6 cellular contexts compared by ENCODE assay signal in the genomic region with DNA sequence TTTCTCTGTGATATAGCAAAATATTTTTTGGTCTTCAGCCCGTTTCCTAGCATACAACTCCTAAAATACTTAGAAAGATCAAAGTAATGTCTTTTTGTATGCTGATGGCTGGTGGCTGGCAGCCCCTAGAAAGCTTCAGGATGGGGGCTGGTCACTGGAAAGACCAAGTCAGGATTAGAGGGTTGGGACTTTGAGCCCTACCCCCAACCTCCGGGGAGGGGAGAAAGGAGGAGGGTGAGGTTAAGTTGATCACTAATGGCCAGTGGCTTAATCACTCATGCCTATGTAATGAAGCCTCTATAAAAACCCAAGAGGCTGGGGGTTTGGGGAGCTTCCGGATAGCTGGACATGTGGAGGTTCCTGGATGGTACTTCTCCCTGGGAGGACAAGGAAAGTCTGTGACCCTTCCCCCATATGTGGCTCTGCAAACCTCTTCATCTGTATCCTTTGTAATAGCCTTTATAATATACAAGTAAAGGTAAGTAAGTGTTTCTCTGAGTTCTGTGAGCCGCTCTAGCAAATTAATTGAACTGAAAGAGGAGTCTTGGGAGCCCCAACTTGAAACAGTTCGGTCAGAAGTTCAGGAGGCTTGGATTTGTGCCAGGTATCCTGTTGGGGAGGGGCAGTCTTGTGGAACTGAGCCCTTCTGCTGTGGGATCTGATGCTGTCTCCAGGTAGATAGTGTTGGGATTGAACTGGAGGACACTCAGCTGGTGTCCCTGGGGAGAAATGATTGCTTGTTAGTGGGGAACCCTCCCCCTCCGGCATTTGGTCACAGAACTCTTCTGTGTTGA. TPM values are rescaled to one million over a fixed set of nuclear protein-coding genes. Genes with fewer than 3 reads are reported as not detected.
DNase-seq lines count a peak whose midpoint lies in the region; ATAC-seq and TF ChIP-seq lines count a peak whose summit lies in the region.

No MANE protein-coding gene starts in this region.

- no peaks in the 10 kb centered on the region for H3K9me3 ChIP-seq in SK-N-SH

- intact Hi-C loops in activated CD4-positive, alpha-beta T cell treated with anti-CD3 and anti-CD28 coated beads, Interleukin-2, amount 10 ng/mL, durations not matched to agents 24 days and 14 days (cut with micrococcal nuclease): loop anchor here (10.0 kb wide), 1 partner anchor 247 kb away; no protein-coding TSS in a partner anchor

- no peak overlapping the region for H3K9ac ChIP-seq in SK-N-SH

- H3K4me3 Mint-ChIP-seq in activated CD4-positive, alpha-beta T cell treated with anti-CD3 and anti-CD28 coated beads, Interleukin-2, amount 10 ng/mL, durations not matched to agents 24 days and 14 days: peak overlapping the region; percentile 61
- H3K4me3 Mint-ChIP-seq in activated CD8-positive, alpha-beta T cell treated with anti-CD3 and anti-CD28 coated beads, Interleukin-2, amount 10 ng/mL, durations not matched to agents 7 days and 5 days: peak overlapping the region; percentile 48

- no peak for TF ChIP-seq RAD21 in SK-N-SH (IDR thresholded peaks at IDR 0.05; ENCODE audit: low read length)

- H3K36me3 Mint-ChIP-seq in activated CD4-positive, alpha-beta T cell treated with anti-CD3 and anti-CD28 coated beads, Interleukin-2, amount 10 ng/mL, durations not matched to agents 24 days and 14 days (ENCODE audit: low read depth): peaks cover 48% of the 10 kb centered on the region
- H3K36me3 Mint-ChIP-seq in activated CD8-positive, alpha-beta T cell treated with anti-CD3 and anti-CD28 coated beads, Interleukin-2, amount 10 ng/mL, durations not matched to agents 7 days and 5 days (ENCODE audit: low read depth): peaks cover 40% of the 10 kb centered on the region

- no peaks in the 10 kb centered on the region for H3K9me2 ChIP-seq in SK-N-SH

- peaks cover 19% of the 10 kb centered on the region for H4K20me1 ChIP-seq in SK-N-SH (ENCODE audit: insufficient read depth)

- no peak for ATAC-seq in activated CD8-positive, alpha-beta T cell treated with anti-CD3 and anti-CD28 coated beads, Interleukin-2, amount 10 ng/mL, durations not matched to agents 7 days and 5 days

- WGBS in SK-N-SH (ENCODE audit: low lambda C conversion rate): 90% methylated on average over 6 of the region's 6 CpGs

- no peaks in the 10 kb centered on the region for H3K27me3 Mint-ChIP-seq in activated CD4-positive, alpha-beta T cell treated with anti-CD3 and anti-CD28 coated beads, Interleukin-2, amount 10 ng/mL, durations not matched to agents 24 days and 14 days
- H3K27me3 Mint-ChIP-seq in activated CD8-positive, alpha-beta T cell treated with anti-CD3 and anti-CD28 coated beads, Interleukin-2, amount 10 ng/mL, durations not matched to agents 7 days and 5 days (ENCODE audit: low read depth): no peaks in the 10 kb centered on the region

- H3K27me3 ChIP-seq in SK-N-SH (ENCODE audit: insufficient read depth): no peaks in the 10 kb centered on the region

- no peak overlapping the region for H3K27ac ChIP-seq in SK-N-SH (ENCODE audit: low read depth in 2 of 2, low read length in 1 of 2)

- POLR2A ChIA-PET in activated CD8-positive, alpha-beta T cell treated with anti-CD3 and anti-CD28 coated beads, Interleukin-2, amount 10 ng/mL, durations not matched to agents 7 days and 5 days (lab: Charles Lee): interaction anchor here (0.6 kb wide), 1 partner anchor 43 kb away, joined by 3 read pairs; the partner anchor contains the start of genes PRMT7 and SLC7A6OS
- POLR2A ChIA-PET in SK-N-SH (lab: Yijun Ruan, JAX): no interaction called here

- H3K4me1 ChIP-seq in SK-N-SH (ENCODE audit: control insufficient read depth in 1 of 2, insufficient read depth in 2 of 2, low read depth in 1 of 2, low read length in 1 of 2): peaks cover 0 to 4% of the 10 kb centered on the region in 2 experiments; a peak in 2 of 4 replicates

- H3K9me3 Mint-ChIP-seq in activated CD4-positive, alpha-beta T cell treated with anti-CD3 and anti-CD28 coated beads, Interleukin-2, amount 10 ng/mL, durations not matched to agents 24 days and 14 days: no peaks in the 10 kb centered on the region
- no peaks in the 10 kb centered on the region for H3K9me3 Mint-ChIP-seq in activated CD8-positive, alpha-beta T cell treated with anti-CD3 and anti-CD28 coated beads, Interleukin-2, amount 10 ng/mL, durations not matched to agents 7 days and 5 days (ENCODE audit: insufficient read depth)

- H3K4me2 ChIP-seq in SK-N-SH: no peak overlapping the region

- peaks cover 83% of the 10 kb centered on the region for H3K79me2 ChIP-seq in SK-N-SH (ENCODE audit: insufficient read depth)

- no peak for TF ChIP-seq EP300 in SK-N-SH (IDR thresholded peaks at IDR 0.05; ENCODE audit: borderline replicate concordance in 1 of 2, low read depth in 1 of 2, low read length in 1 of 2)

- peak overlapping the region; percentile 79 for H3K27ac Mint-ChIP-seq in activated CD4-positive, alpha-beta T cell treated with anti-CD3 and anti-CD28 coated beads, Interleukin-2, amount 10 ng/mL, durations not matched to agents 24 days and 14 days
- H3K27ac Mint-ChIP-seq in activated CD8-positive, alpha-beta T cell treated with anti-CD3 and anti-CD28 coated beads, Interleukin-2, amount 10 ng/mL, durations not matched to agents 7 days and 5 days: peak overlapping the region; percentile 10

- peaks cover 22% of the 10 kb centered on the region for H3F3A ChIP-seq in SK-N-SH (replicated peaks; ENCODE audit: insufficient read depth)

- peaks cover 67% of the 10 kb centered on the region for H3K4me1 Mint-ChIP-seq in activated CD4-positive, alpha-beta T cell treated with anti-CD3 and anti-CD28 coated beads, Interleukin-2, amount 10 ng/mL, durations not matched to agents 24 days and 14 days
- H3K4me1 Mint-ChIP-seq in activated CD8-positive, alpha-beta T cell treated with anti-CD3 and anti-CD28 coated beads, Interleukin-2, amount 10 ng/mL, durations not matched to agents 7 days and 5 days (ENCODE audit: low read depth): peaks cover 73% of the 10 kb centered on the region

- no peak for DNase-seq in activated CD4-positive, alpha-beta T cell treated with anti-CD3 and anti-CD28 coated beads, Interleukin-2, amount 10 ng/mL, durations not matched to agents 24 days and 14 days
- DNase-seq in activated CD4-positive, alpha-beta T cell treated with anti-CD3 and anti-CD28 coated beads, Interleukin-2, amount 50 U/mL, for 48 hours: no peak
- no peak for DNase-seq in activated CD8-positive, alpha-beta T cell treated with anti-CD3 and anti-CD28 coated beads, Interleukin-2, amount 10 ng/mL, durations not matched to agents 7 days and 5 days
- DNase-seq in retinal pigment epithelial cell (ENCODE audit: low read depth) (peak; percentile 62), SK-N-SH (no peak), NCI-H1694 treated with DMSO at 0.1 percent for 48 hours (lab: John Stamatoyannopoulos, UW) (no peak)

- CTCF ChIA-PET in activated CD8-positive, alpha-beta T cell treated with anti-CD3 and anti-CD28 coated beads, Interleukin-2, amount 10 ng/mL, durations not matched to agents 7 days and 5 days (lab: Charles Lee): interaction anchor here (2.3 to 7.6 kb wide), 4 partner anchors 16 to 61 kb away, joined by 8 to 346 read pairs (median 12); no protein-coding TSS in a partner anchor
- CTCF ChIA-PET in SK-N-SH (lab: Yijun Ruan, JAX): interaction anchor here (0.8 to 13.8 kb wide), 4 partner anchors 16 to 174 kb away, joined by 3 to 355 read pairs (median 4); no protein-coding TSS in a partner anchor

- H2AFZ ChIP-seq in SK-N-SH (ENCODE audit: low read depth): no peak overlapping the region

- TF ChIP-seq CTCF in retinal pigment epithelial cell (conservative IDR thresholded peaks at IDR 0.05; ENCODE audit: low read depth, low read length) (no peak), SK-N-SH (IDR thresholded peaks at IDR 0.05) (no peak)

- H3K36me3 ChIP-seq in SK-N-SH (replicated peaks in 1 of 2; ENCODE audit: control insufficient read depth in 1 of 2, insufficient read depth in 2 of 2, low read length in 1 of 2): peaks cover 0 to 9% of the 10 kb centered on the region in 2 experiments

- peak overlapping the region; percentile 96 for H3K4me3 ChIP-seq in retinal pigment epithelial cell (ENCODE audit: low read length)
- H3K4me3 ChIP-seq in SK-N-SH (ENCODE audit: low read depth in 2 of 2, low read length in 1 of 2): no peak overlapping the region

RNA-seq across cellular contexts. Expression of gene SLC7A6, which starts 3.5 kb away (rescaled TPM):
- total RNA-seq in activated CD4-positive, alpha-beta T cell treated with anti-CD3 and anti-CD28 coated beads, Interleukin-2, amount 10 ng/mL, durations not matched to agents 24 days and 14 days: 103 and 106 TPM in 2 replicates
- 10 to 100 TPM; 84.1 to 85.0 TPM for total RNA-seq in activated CD8-positive, alpha-beta T cell treated with anti-CD3 and anti-CD28 coated beads, Interleukin-2, amount 10 ng/mL, durations not matched to agents 7 days and 5 days
- polyA plus RNA-seq in SK-N-SH (2012; rRNA removed): 19.0 and 37.3 TPM in 2 replicates
- 12.8 and 13.7 TPM in 2 replicates for polyA plus RNA-seq in SK-N-SH (2012; cell fraction: cytosol; rRNA removed)
- 71.5 and 122 TPM in 2 replicates for polyA plus RNA-seq in SK-N-SH (2012; cell fraction: nucleus; rRNA removed)

RNA-seq across cellular contexts. Expression of gene PLA2G15, which starts 22.6 kb away (rescaled TPM):
- 7.2 and 8.4 TPM in 2 replicates for total RNA-seq in activated CD4-positive, alpha-beta T cell treated with anti-CD3 and anti-CD28 coated beads, Interleukin-2, amount 10 ng/mL, durations not matched to agents 24 days and 14 days
- total RNA-seq in activated CD8-positive, alpha-beta T cell treated with anti-CD3 and anti-CD28 coated beads, Interleukin-2, amount 10 ng/mL, durations not matched to agents 7 days and 5 days: 1 to 10 TPM; 8.6 to 9.4 TPM
- 22.0 and 23.9 TPM in 2 replicates for polyA plus RNA-seq in SK-N-SH (2012; rRNA removed)
- 9.9 and 15.9 TPM in 2 replicates for polyA plus RNA-seq in SK-N-SH (2012; cell fraction: cytosol; rRNA removed)
- polyA plus RNA-seq in SK-N-SH (2012; cell fraction: nucleus; rRNA removed): 26.9 and 27.4 TPM in 2 replicates

RNA-seq across cellular contexts. Expression of gene ESRP2, which starts 31.9 kb away (rescaled TPM):
- 0.07 and 0.09 TPM in 2 replicates for total RNA-seq in activated CD4-positive, alpha-beta T cell treated with anti-CD3 and anti-CD28 coated beads, Interleukin-2, amount 10 ng/mL, durations not matched to agents 24 days and 14 days
- total RNA-seq in activated CD8-positive, alpha-beta T cell treated with anti-CD3 and anti-CD28 coated beads, Interleukin-2, amount 10 ng/mL, durations not matched to agents 7 days and 5 days: under 1 TPM in 1 of 2 experiments, not detected in 1; 0.18 TPM
- polyA plus RNA-seq in SK-N-SH (2012; rRNA removed): 0.07 and 0.39 TPM in 2 replicates
- 0.03 TPM in 2 replicates for polyA plus RNA-seq in SK-N-SH (2012; cell fraction: cytosol; rRNA removed)
- polyA plus RNA-seq in SK-N-SH (2012; cell fraction: nucleus; rRNA removed): 0.46 and 0.50 TPM in 2 replicates

RNA-seq across cellular contexts. Expression of gene SLC7A6OS, which starts 42.9 kb away (rescaled TPM):
- 22.3 and 27.1 TPM in 2 replicates for total RNA-seq in activated CD4-positive, alpha-beta T cell treated with anti-CD3 and anti-CD28 coated beads, Interleukin-2, amount 10 ng/mL, durations not matched to agents 24 days and 14 days
- 10 to 100 TPM; 26.3 to 30.7 TPM for total RNA-seq in activated CD8-positive, alpha-beta T cell treated with anti-CD3 and anti-CD28 coated beads, Interleukin-2, amount 10 ng/mL, durations not matched to agents 7 days and 5 days
- 6.6 and 9.6 TPM in 2 replicates for polyA plus RNA-seq in SK-N-SH (2012; rRNA removed)
- polyA plus RNA-seq in SK-N-SH (2012; cell fraction: cytosol; rRNA removed): 5.9 and 6.7 TPM in 2 replicates
- 19.1 and 28.4 TPM in 2 replicates for polyA plus RNA-seq in SK-N-SH (2012; cell fraction: nucleus; rRNA removed)

RNA-seq across cellular contexts. Expression of gene PRMT7, which starts 43.0 kb away (rescaled TPM):
- total RNA-seq in activated CD4-positive, alpha-beta T cell treated with anti-CD3 and anti-CD28 coated beads, Interleukin-2, amount 10 ng/mL, durations not matched to agents 24 days and 14 days: 69.7 and 72.2 TPM in 2 replicates
- total RNA-seq in activated CD8-positive, alpha-beta T cell treated with anti-CD3 and anti-CD28 coated beads, Interleukin-2, amount 10 ng/mL, durations not matched to agents 7 days and 5 days: 10 to 100 TPM; 70.4 to 73.2 TPM
- 46.0 and 66.8 TPM in 2 replicates for polyA plus RNA-seq in SK-N-SH (2012; rRNA removed)
- 20.7 and 29.1 TPM in 2 replicates for polyA plus RNA-seq in SK-N-SH (2012; cell fraction: cytosol; rRNA removed)
- 317 and 350 TPM in 2 replicates for polyA plus RNA-seq in SK-N-SH (2012; cell fraction: nucleus; rRNA removed)
